17 cellular contexts compared by ENCODE assay signal in genomic region chr7:112497481-112497880, GRCh38. TPM values are rescaled to one million over a fixed set of nuclear protein-coding genes. Genes with fewer than 3 reads are reported as not detected.
DNase-seq lines count a peak whose midpoint lies in the region; ATAC-seq, FAIRE-seq and TF ChIP-seq lines count a peak whose summit lies in the region.
"Had no signal": no experiment of that assay in that cellular context is flagged by ENCODE, and none has a peak within 500 bp of the region (broad histone marks: within the 10 kb centered on the region; RNA-seq: fewer than 3 reads in every experiment).

No MANE protein-coding gene starts in this region.

- no peak for TF ChIP-seq POLR2A in GM12891 (IDR thresholded peaks at IDR 0.05; ENCODE audit: low read depth, low read length)

- no peaks in the 10 kb centered on the region for H3K9me3 Mint-ChIP-seq in activated naive CD4-positive, alpha-beta T cell treated with anti-CD3 and anti-CD28 coated beads, Interleukin-2, amount 10 ng/mL, durations not matched to agents 7 days and 5 days
- H3K9me3 Mint-ChIP-seq: activated T-helper 1 cell treated with anti-CD3 and anti-CD28 coated beads, Interleukin-12 subunit alpha, Interleukin-12 subunit beta, Interleukin-2, Interleukin-4 antibody, amounts not matched to agents 30 ng/mL and 10 ng/mL and 1 ng/mL, durations not matched to agents 14 hours and 24 hours and 36 hours; IgD-negative memory B cell had no signal

- DNase-seq in GM12891 (ENCODE audit: insufficient read length, low spot score) (no peak), NCI-H69 (lab: John Stamatoyannopoulos, UW) (no peak), GM10266 (ENCODE audit: extremely low spot score) (no peak), anterior cingulate cortex (lab: John Stamatoyannopoulos, UW) (no peak)
- DNase-seq in activated naive CD4-positive, alpha-beta T cell treated with anti-CD3 and anti-CD28 coated beads, Interleukin-2, amount 10 ng/mL, durations not matched to agents 7 days and 5 days: no peak
- DNase-seq: activated CD4-positive, alpha-beta T cell treated with anti-CD3 and anti-CD28 coated beads for 48 hours; body of pancreas; NCI-H2107; tibial artery had no signal

- peak; percentile 79 for ATAC-seq in GM19463 (IDR thresholded peaks at IDR 0.05; ENCODE audit: unreplicated experiment)
- ATAC-seq in HG02852 (IDR thresholded peaks at IDR 0.05; ENCODE audit: unreplicated experiment): peak; percentile 80
- peak; percentile 53 for ATAC-seq in HG03571 (IDR thresholded peaks at IDR 0.05; ENCODE audit: unreplicated experiment)
- ATAC-seq: body of pancreas, left lobe of liver had no signal

- no peak overlapping the region for H3K4me3 Mint-ChIP-seq in activated naive CD4-positive, alpha-beta T cell treated with anti-CD3 and anti-CD28 coated beads, Interleukin-2, amount 10 ng/mL, durations not matched to agents 7 days and 5 days
- H3K4me3 Mint-ChIP-seq: activated T-helper 1 cell treated with anti-CD3 and anti-CD28 coated beads, Interleukin-12 subunit alpha, Interleukin-12 subunit beta, Interleukin-2, Interleukin-4 antibody, amounts not matched to agents 30 ng/mL and 10 ng/mL and 1 ng/mL, durations not matched to agents 14 hours and 24 hours and 36 hours; IgD-negative memory B cell had no signal

- FAIRE-seq in GM12891 (lab: Jason Lieb, UNC): peak; percentile 63
- FAIRE-seq: A204.1, D721Med had no signal

- H3K4me1 Mint-ChIP-seq in activated naive CD4-positive, alpha-beta T cell treated with anti-CD3 and anti-CD28 coated beads, Interleukin-2, amount 10 ng/mL, durations not matched to agents 7 days and 5 days: no peaks in the 10 kb centered on the region

- TF ChIP-seq CTCF in GM10266 (IDR thresholded peaks at IDR 0.05; ENCODE audit: control insufficient read depth, insufficient read depth, low read depth, missing control alignments): no peak

- H3K27me3 Mint-ChIP-seq in activated naive CD4-positive, alpha-beta T cell treated with anti-CD3 and anti-CD28 coated beads, Interleukin-2, amount 10 ng/mL, durations not matched to agents 7 days and 5 days: peaks cover 9% of the 10 kb centered on the region

- no peak overlapping the region for H3K27ac Mint-ChIP-seq in activated naive CD4-positive, alpha-beta T cell treated with anti-CD3 and anti-CD28 coated beads, Interleukin-2, amount 10 ng/mL, durations not matched to agents 7 days and 5 days
- H3K27ac Mint-ChIP-seq: activated T-helper 1 cell treated with anti-CD3 and anti-CD28 coated beads, Interleukin-12 subunit alpha, Interleukin-12 subunit beta, Interleukin-2, Interleukin-4 antibody, amounts not matched to agents 30 ng/mL and 10 ng/mL and 1 ng/mL, durations not matched to agents 14 hours and 24 hours and 36 hours; IgD-negative memory B cell had no signal

- no peaks in the 10 kb centered on the region for H3K36me3 Mint-ChIP-seq in activated naive CD4-positive, alpha-beta T cell treated with anti-CD3 and anti-CD28 coated beads, Interleukin-2, amount 10 ng/mL, durations not matched to agents 7 days and 5 days
- H3K36me3 Mint-ChIP-seq: IgD-negative memory B cell had no signal

- CTCF ChIA-PET in activated naive CD4-positive, alpha-beta T cell treated with anti-CD3 and anti-CD28 coated beads, Interleukin-2, amount 10 ng/mL, durations not matched to agents 7 days and 5 days (lab: Charles Lee): interaction anchor here (1.1 to 1.7 kb wide), 3 partner anchors 12 to 745 kb away, joined by 3 to 5 read pairs (median 3); no protein-coding TSS in a partner anchor

TF ChIP-seq in GM12891, 5 proteins besides CTCF, POLR2A, EP300 and RAD21:
- TF ChIP-seq TAF1 (IDR thresholded peaks at IDR 0.05; ENCODE audit: low read depth, low read length): no peak
- no peak for TF ChIP-seq POLR2AphosphoS5 (IDR thresholded peaks at IDR 0.05; ENCODE audit: low read depth, low read length)
- TF ChIP-seq SPI1 (IDR thresholded peaks at IDR 0.05; ENCODE audit: low read depth, low read length): peak; percentile 81
- TF ChIP-seq POU2F2 (IDR thresholded peaks at IDR 0.05; ENCODE audit: low read depth, low read length): no peak
- no peak for TF ChIP-seq PAX5 (IDR thresholded peaks at IDR 0.05; ENCODE audit: insufficient read depth, low read length, severe bottlenecking)
TF ChIP-seq in GM12891: peak in this region for 1.

RNA-seq across cellular contexts. Expression of gene LSMEM1, which starts 16.7 kb away (rescaled TPM):
- polyA plus RNA-seq in GM12891 (2012; ENCODE audit: low read depth, missing spikeins): 0.30 TPM

RNA-seq across cellular contexts. Expression of gene IFRD1, which starts 47.2 kb away (rescaled TPM):
- 20.4 TPM for polyA plus RNA-seq in GM12891 (2012; ENCODE audit: low read depth, missing spikeins)
